In genomic region chrY:20813459-20813858, GRCh38 we compare ENCODE assay signal across 32 cellular contexts. TPM values are rescaled to one million over a fixed set of nuclear protein-coding genes. Genes with fewer than 3 reads are reported as not detected.
DNase-seq lines count a peak whose midpoint lies in the region; ATAC-seq and TF ChIP-seq lines count a peak whose summit lies in the region.
"Had no signal": no experiment of that assay in that cellular context is flagged by ENCODE, and none has a peak within 500 bp of the region (broad histone marks: within the 10 kb centered on the region; RNA-seq: fewer than 3 reads in every experiment).

No MANE protein-coding gene starts in this region.

- no peaks in the 10 kb centered on the region for H3K36me3 Mint-ChIP-seq in activated naive CD4-positive, alpha-beta T cell treated with anti-CD3 and anti-CD28 coated beads for 36 hours (ENCODE audit: low read depth)
- no peaks in the 10 kb centered on the region for H3K36me3 Mint-ChIP-seq in activated T-helper 17 cell treated with anti-CD3 and anti-CD28 coated beads, Interleukin-2, amount 50 U/mL, for 72 hours (ENCODE audit: low read depth)
- H3K36me3 Mint-ChIP-seq in HFFc6 (ENCODE audit: low read depth), result no peaks in the 10 kb centered on the region
- H3K36me3 Mint-ChIP-seq: activated naive CD4-positive, alpha-beta T cell treated with anti-CD3 and anti-CD28 coated beads, Interleukin-2, amount 50 U/mL, for 24 hours; naive thymus-derived CD8-positive, alpha-beta T cell had no signal

- CTCF ChIA-PET in activated naive CD4-positive, alpha-beta T cell treated with anti-CD3 and anti-CD28 coated beads for 36 hours (lab: Charles Lee), result no interaction called here

- H3K4me1 Mint-ChIP-seq in activated naive CD4-positive, alpha-beta T cell treated with anti-CD3 and anti-CD28 coated beads for 36 hours (ENCODE audit: low read depth), result peaks cover 17% of the 10 kb centered on the region
- H3K4me1 Mint-ChIP-seq in activated T-helper 17 cell treated with anti-CD3 and anti-CD28 coated beads, Interleukin-2, amount 50 U/mL, for 72 hours, result peaks cover 9% of the 10 kb centered on the region
- H3K4me1 Mint-ChIP-seq in HFFc6 (ENCODE audit: low read depth), result no peaks in the 10 kb centered on the region

- H3K27ac Mint-ChIP-seq in activated naive CD4-positive, alpha-beta T cell treated with anti-CD3 and anti-CD28 coated beads for 36 hours, result peak overlapping the region; percentile 47
- H3K27ac Mint-ChIP-seq in activated T-helper 17 cell treated with anti-CD3 and anti-CD28 coated beads, Interleukin-2, amount 50 U/mL, for 72 hours, result peak overlapping the region; percentile 72
- no peak overlapping the region for H3K27ac Mint-ChIP-seq in HFFc6
- H3K27ac Mint-ChIP-seq: activated naive CD4-positive, alpha-beta T cell treated with anti-CD3 and anti-CD28 coated beads, Interleukin-2, amount 50 U/mL, for 24 hours; activated T-cell treated with anti-CD3 and anti-CD28 coated beads, Interleukin-2, amount 50 U/mL, for 24 hours had no signal

- H3K27me3 Mint-ChIP-seq in activated naive CD4-positive, alpha-beta T cell treated with anti-CD3 and anti-CD28 coated beads for 36 hours (ENCODE audit: low read depth), result no peaks in the 10 kb centered on the region
- H3K27me3 Mint-ChIP-seq in activated T-helper 17 cell treated with anti-CD3 and anti-CD28 coated beads, Interleukin-2, amount 50 U/mL, for 72 hours, result no peaks in the 10 kb centered on the region
- H3K27me3 Mint-ChIP-seq in HFFc6 (ENCODE audit: insufficient read depth), result no peaks in the 10 kb centered on the region
- H3K27me3 Mint-ChIP-seq: activated naive CD4-positive, alpha-beta T cell treated with anti-CD3 and anti-CD28 coated beads, Interleukin-2, amount 50 U/mL, for 24 hours; activated T-cell treated with anti-CD3 and anti-CD28 coated beads, Interleukin-2, amount 50 U/mL, for 24 hours; naive thymus-derived CD8-positive, alpha-beta T cell had no signal

- peak; percentile 25 for DNase-seq in activated naive CD4-positive, alpha-beta T cell treated with anti-CD3 and anti-CD28 coated beads for 36 hours
- DNase-seq in activated naive CD4-positive, alpha-beta T cell (lab: John Stamatoyannopoulos, UW), result no peak
- DNase-seq in Jurkat, Clone E6-1 (ENCODE audit: low read depth, low spot score), result peak; percentile 15
- DNase-seq in stimulated activated naive CD8-positive, alpha-beta T cell treated with anti-CD3 and anti-CD28 coated beads, Interleukin-15, Interleukin-2, amounts not matched to agents 100 U/mL and 50 U/mL, for 24 hours, result no peak
- DNase-seq in AML-193 (lab: John Stamatoyannopoulos, UW), result no peak
- DNase-seq in GOT3 (lab: John Stamatoyannopoulos, UW), result no peak
- no peak for DNase-seq in HFFc6
- DNase-seq: activated T-cell treated with anti-CD3 and anti-CD28 coated beads, Interleukin-2, amount 50 U/mL, for 24 hours; effector CD8-positive, alpha-beta T cell; HCEC 1CT; hippocampal formation; lower lobe of right lung; naive thymus-derived CD8-positive, alpha-beta T cell; NCI-H146; NCI-H2107; NCI-H748 treated with DMSO at 0.1 percent for 48 hours; right cardiac atrium; SHP77 treated with DMSO at 0.1 percent for 48 hours; stimulated activated CD4-positive, alpha-beta T cell treated with anti-CD3 and anti-CD28 coated beads, Interleukin-2, amount 100 ng/mL, for 24 hours; T1000; transverse colon had no signal

- H3K4me3 Mint-ChIP-seq in activated naive CD4-positive, alpha-beta T cell treated with anti-CD3 and anti-CD28 coated beads for 36 hours, result no peak overlapping the region
- peak overlapping the region; percentile 38 for H3K4me3 Mint-ChIP-seq in activated T-helper 17 cell treated with anti-CD3 and anti-CD28 coated beads, Interleukin-2, amount 50 U/mL, for 72 hours
- no peak overlapping the region for H3K4me3 Mint-ChIP-seq in HFFc6
- H3K4me3 Mint-ChIP-seq: activated naive CD4-positive, alpha-beta T cell treated with anti-CD3 and anti-CD28 coated beads, Interleukin-2, amount 50 U/mL, for 24 hours; activated T-cell treated with anti-CD3 and anti-CD28 coated beads, Interleukin-2, amount 50 U/mL, for 24 hours had no signal

- ATAC-seq in activated T-helper 17 cell treated with anti-CD3 and anti-CD28 coated beads, Interleukin-2, amount 50 U/mL, for 72 hours (replicated peaks), result peak; percentile 96
- peak; percentile 92 for ATAC-seq in stimulated activated naive CD8-positive, alpha-beta T cell treated with anti-CD3 and anti-CD28 coated beads, Interleukin-15, Interleukin-2, amounts not matched to agents 100 U/mL and 50 U/mL, for 24 hours
- ATAC-seq: lower lobe of right lung, right cardiac atrium had no signal

- intact Hi-C loops in activated naive CD4-positive, alpha-beta T cell treated with anti-CD3 and anti-CD28 coated beads for 36 hours (cut with micrococcal nuclease), result loop anchor here (1.0 to 10.0 kb wide), 5 partner anchors 29 to 431 kb away; partner anchors contain the start of gene EIF1AY

- H3K4me3 ChIP-seq in Jurkat, Clone E6-1 (ENCODE audit: low read length), result no peak overlapping the region
- H3K4me3 ChIP-seq: BLaER1, cardiac muscle cell, coronary artery, lower lobe of right lung, smooth muscle cell, transverse colon had no signal

- no peak for TF ChIP-seq CTCF in HFFc6 (IDR thresholded peaks at IDR 0.05)

- H3K9me3 Mint-ChIP-seq in activated naive CD4-positive, alpha-beta T cell treated with anti-CD3 and anti-CD28 coated beads for 36 hours, result no peaks in the 10 kb centered on the region
- H3K9me3 Mint-ChIP-seq in activated T-helper 17 cell treated with anti-CD3 and anti-CD28 coated beads, Interleukin-2, amount 50 U/mL, for 72 hours, result no peaks in the 10 kb centered on the region
- H3K9me3 Mint-ChIP-seq in HFFc6, result no peaks in the 10 kb centered on the region; the same call in none of the 2 replicates
- H3K9me3 Mint-ChIP-seq: activated naive CD4-positive, alpha-beta T cell treated with anti-CD3 and anti-CD28 coated beads, Interleukin-2, amount 50 U/mL, for 24 hours; activated T-cell treated with anti-CD3 and anti-CD28 coated beads, Interleukin-2, amount 50 U/mL, for 24 hours; naive thymus-derived CD8-positive, alpha-beta T cell had no signal

RNA-seq across cellular contexts. Expression of gene RPS4Y2, which starts 57.6 kb away (rescaled TPM):
- not detected for total RNA-seq in activated naive CD4-positive, alpha-beta T cell treated with anti-CD3 and anti-CD28 coated beads for 36 hours
- not detected for polyA plus RNA-seq in Jurkat, Clone E6-1 (2012; ENCODE audit: insufficient read depth, insufficient read length)
- under 1 TPM in 1 of 2 donors, not detected in 1; 0.58 TPM for total RNA-seq in activated T-helper 17 cell treated with anti-CD3 and anti-CD28 coated beads, Interleukin-2, amount 50 U/mL, for 72 hours
- total RNA-seq in HFFc6 (2021; fragmentation: NEBNext Ultra II Directional; extraction: Animal tissue kit (Norgen Biotek cat#: 25700)), result not detected
- total RNA-seq: activated CD8-positive, alpha-beta memory T cell treated with anti-CD3 and anti-CD28 coated beads for 36 hours; astrocyte; cardiac muscle cell; G401; lower lobe of right lung; mononuclear cell; naive thymus-derived CD8-positive, alpha-beta T cell; posterior vena cava; right cardiac atrium; smooth muscle cell; transverse colon had no signal
- polyA plus RNA-seq: cardiac muscle cell; naive thymus-derived CD8-positive, alpha-beta T cell; right cardiac atrium; smooth muscle cell had no signal

Comparison
In these comparisons a context has a peak if more than half of its experiments do, and no peak if none do; other contexts are left out.
1. DNase-seq: peak in activated naive CD4-positive, alpha-beta T cell treated with anti-CD3 and anti-CD28 coated beads for 36 hours (single experiment) and Jurkat, Clone E6-1 (single experiment); none in activated naive CD4-positive, alpha-beta T cell (0 of 4), stimulated activated naive CD8-positive, alpha-beta T cell treated with anti-CD3 and anti-CD28 coated beads, Interleukin-15, Interleukin-2, amounts not matched to agents 100 U/mL and 50 U/mL, for 24 hours (single experiment), AML-193 (0 of 2), GOT3 (single experiment) and HFFc6 (single experiment).